Comparison of ENCODE assay signal across 1 cellular context in genomic region chr20:42204261-42204660, GRCh38.
TF ChIP-seq lines count a peak whose summit lies in the region.

No MANE protein-coding gene starts in this region.

TF ChIP-seq in GM23338, 12 proteins besides CTCF, POLR2A, EP300 and RAD21 (continued from another document):
- no peak for TF ChIP-seq ZNF462 (CRISPR knock-in tag; IDR thresholded peaks at IDR 0.05)
- no peak for TF ChIP-seq EZH2phosphoT487 (IDR thresholded peaks at IDR 0.05; ENCODE audit: unreplicated experiment)
- TF ChIP-seq NANOG (IDR thresholded peaks at IDR 0.05; ENCODE audit: borderline replicate concordance): no peak
- no peak for TF ChIP-seq ETS1 (IDR thresholded peaks at IDR 0.05)
- no peak for TF ChIP-seq ZNF114 (CRISPR knock-in tag; IDR thresholded peaks at IDR 0.05)
